12 cellular contexts compared by ENCODE assay signal in genomic region chr22:35972559-35972958, GRCh38. TPM values are rescaled to one million over a fixed set of nuclear protein-coding genes. Genes with fewer than 3 reads are reported as not detected.
DNase-seq lines count a peak whose midpoint lies in the region; ATAC-seq and TF ChIP-seq lines count a peak whose summit lies in the region.
"Had no signal": no experiment of that assay in that cellular context is flagged by ENCODE, and none has a peak within 500 bp of the region (broad histone marks: within the 10 kb centered on the region; RNA-seq: fewer than 3 reads in every experiment).

No MANE protein-coding gene starts in this region.

- peaks cover 38% of the 10 kb centered on the region for H3K79me2 ChIP-seq in ACC112 (ENCODE audit: control insufficient read depth, insufficient read depth, low read length, unreplicated experiment)

- no peaks in the 10 kb centered on the region for H3K27me3 Mint-ChIP-seq in progenitor cell of endocrine pancreas

- H3K27me3 ChIP-seq in ACC112 (ENCODE audit: insufficient read depth, low read length) (no peaks in the 10 kb centered on the region), esophagus muscularis mucosa (no peaks in the 10 kb centered on the region), SJCRH30 (no peaks in the 10 kb centered on the region)
- H3K27me3 ChIP-seq: adrenal gland had no signal

- TF ChIP-seq CTCF in LNCaP clone FGC (IDR thresholded peaks at IDR 0.05; ENCODE audit: control insufficient read depth, extremely low read depth, insufficient read depth) (no peak), esophagus muscularis mucosa (IDR thresholded peaks at IDR 0.05) (no peak), progenitor cell of endocrine pancreas (IDR thresholded peaks at IDR 0.05; ENCODE audit: unreplicated experiment) (no peak)

- ATAC-seq in GM21423 (IDR thresholded peaks at IDR 0.05; ENCODE audit: unreplicated experiment) = no peak

- H3K36me3 ChIP-seq in ACC112 (ENCODE audit: insufficient read depth, low read length) (no peaks in the 10 kb centered on the region), esophagus muscularis mucosa (no peaks in the 10 kb centered on the region), SJCRH30 (no peaks in the 10 kb centered on the region)
- H3K36me3 ChIP-seq: adrenal gland had no signal

- H3K9me3 Mint-ChIP-seq in progenitor cell of endocrine pancreas (ENCODE audit: low read depth) = no peaks in the 10 kb centered on the region

- no peak for TF ChIP-seq POLR2A in esophagus muscularis mucosa (IDR thresholded peaks at IDR 0.05; ENCODE audit: low read depth)

- no peak overlapping the region for H3K4me3 Mint-ChIP-seq in progenitor cell of endocrine pancreas (ENCODE audit: low read depth)

- H2AFZ ChIP-seq in ACC112 (ENCODE audit: low read length, unreplicated experiment) = no peak overlapping the region

- intact Hi-C loops in esophagus muscularis mucosa (cut with DNase I) = no loop called here

- DNase-seq in LNCaP clone FGC (ENCODE audit: low read depth) (no peak), esophagus muscularis mucosa (ENCODE audit: extremely low spot score) (no peak), progenitor cell of endocrine pancreas (ENCODE audit: low spot score, unreplicated experiment) (no peak), SJCRH30 (no peak), kidney glomerular epithelial cell (lab: John Stamatoyannopoulos, UW) (no peak), RKO (ENCODE audit: low spot score) (no peak)
- DNase-seq: activated CD8-positive, alpha-beta memory T cell treated with anti-CD3 and anti-CD28 coated beads, Interleukin-2, amount 50 U/mL, for 48 hours; adrenal gland; effector memory CD4-positive, alpha-beta T cell; NCI-H2171 treated with DMSO at 0.1 percent for 48 hours had no signal

- no peak for TF ChIP-seq EP300 in esophagus muscularis mucosa (IDR thresholded peaks at IDR 0.05)

- H3K27ac ChIP-seq in ACC112 (ENCODE audit: low read depth, low read length) (peak overlapping the region; percentile 51), esophagus muscularis mucosa (replicated peaks in 1 of 4) (peak overlapping the region; percentile 80 to 84 (median 82)), SJCRH30 (no peak overlapping the region)

- peaks cover 70% of the 10 kb centered on the region for H3K4me1 Mint-ChIP-seq in progenitor cell of endocrine pancreas (ENCODE audit: low read depth)

- H3K4me1 ChIP-seq in ACC112 (ENCODE audit: control insufficient read depth, insufficient read depth, low read length, unreplicated experiment) = peaks cover 41% of the 10 kb centered on the region
- H3K4me1 ChIP-seq in esophagus muscularis mucosa = peaks cover 46 to 89% (median 78%) of the 10 kb centered on the region in 4 donors
- peaks cover 21% of the 10 kb centered on the region for H3K4me1 ChIP-seq in SJCRH30

- peaks cover 2% of the 10 kb centered on the region for H3K36me3 Mint-ChIP-seq in progenitor cell of endocrine pancreas (ENCODE audit: insufficient read depth)

- peak overlapping the region; percentile 63 for H3K27ac Mint-ChIP-seq in progenitor cell of endocrine pancreas

- WGBS in esophagus muscularis mucosa = 40% methylated on average over 1 of the region's 1 CpG

- H3K4me3 ChIP-seq in ACC112 (ENCODE audit: low read depth, low read length) (peak overlapping the region; percentile 22; the same call in 1 of the 2 replicates), LNCaP clone FGC (ENCODE audit: low read depth, low read length) (0 out of 2 replicates have a peak overlapping the region, but pooled peaks have one; percentile 4), esophagus muscularis mucosa (no peak overlapping the region), SJCRH30 (no peak overlapping the region)
- H3K4me3 ChIP-seq: adrenal gland had no signal

- H3K9me3 ChIP-seq in esophagus muscularis mucosa (no peaks in the 10 kb centered on the region), SJCRH30 (replicated peaks) (no peaks in the 10 kb centered on the region)
- H3K9me3 ChIP-seq: adrenal gland had no signal

RNA-seq across cellular contexts. Expression of gene RBFOX2, which starts 56.1 kb away (rescaled TPM):
- 100 to 1,000 TPM; 113 to 179 (median 155) TPM for total RNA-seq in esophagus muscularis mucosa
- 140 and 141 TPM in 2 replicates for total RNA-seq in progenitor cell of endocrine pancreas
- 136 and 147 TPM in 2 replicates for total RNA-seq in SJCRH30 (2014; rRNA removed; shearing (Covaris generic))

Comparison
In these comparisons a context has a peak if more than half of its experiments do, and no peak if none do; other contexts are left out.
1. H3K4me3 ChIP-seq: peak in ACC112 (single experiment) and LNCaP clone FGC (single experiment); none in esophagus muscularis mucosa (0 of 4) and SJCRH30 (single experiment).